23 cellular contexts compared by ENCODE assay signal in genomic region chr11:120958185-120958584, GRCh38.
DNase-seq lines count a peak whose midpoint lies in the region; ATAC-seq, FAIRE-seq and TF ChIP-seq lines count a peak whose summit lies in the region.
"Had no signal": no experiment of that assay in that cellular context is flagged by ENCODE, and none has a peak within 500 bp of the region (broad histone marks: within the 10 kb centered on the region; RNA-seq: fewer than 3 reads in every experiment).

No MANE protein-coding gene starts in this region.

- WGBS in K562 (ENCODE audit: insufficient coverage, low coverage, missing lambda C conversion rate), result under 1% methylated on average over 14 of the region's 14 CpGs
- 86% methylated on average over 14 of the region's 14 CpGs; no CpG with 5 or more reads in 1 of the 2 experiments for WGBS in H1 (ENCODE audit: extremely low coverage in 1 of 2, insufficient coverage in 1 of 2, insufficient read length in 1 of 2, insufficient replicate concordance in 2 of 2, low coverage in 1 of 2, low lambda C conversion rate in 2 of 2, missing lambda C conversion rate in 1 of 2), 2 experiments
- no CpG with 5 or more reads among the region's 14 CpGs for WGBS in mesendoderm (ENCODE audit: extremely low coverage, insufficient coverage, low lambda C conversion rate)

- no peak overlapping the region for H2BK12ac ChIP-seq in H1 (ENCODE audit: low read depth, low read length)

- H4K5ac ChIP-seq in H1 (ENCODE audit: insufficient read length, low read depth, low read length), result no peak overlapping the region
- H4K5ac ChIP-seq in mesendoderm (ENCODE audit: low read length), result no peak overlapping the region

- TF ChIP-seq CTCF in K562 (IDR thresholded peaks at IDR 0.05 in 2 of 3, conservative IDR thresholded peaks at IDR 0.05 in 1 of 3; ENCODE audit: insufficient read depth in 2 of 3, low read depth in 1 of 3, low read length in 3 of 3) (no peak), H1 (IDR thresholded peaks at IDR 0.05; ENCODE audit: control extremely low read depth in 1 of 3, insufficient read depth in 1 of 3, low read depth in 1 of 3, low read length in 3 of 3) (no peak), ascending aorta (IDR thresholded peaks at IDR 0.05) (no peak)

- no peaks in the 10 kb centered on the region for H3K79me1 ChIP-seq in H1 (ENCODE audit: low read depth, low read length)
- H3K79me1 ChIP-seq in mesendoderm (ENCODE audit: low read length), result no peaks in the 10 kb centered on the region

- H3K27me3 ChIP-seq in K562 (ENCODE audit: control insufficient read depth in 2 of 2, insufficient read depth in 2 of 2, low read length in 2 of 2), result peaks cover 8 to 48% of the 10 kb centered on the region in 2 experiments; a peak in 4 of 5 replicates
- no peaks in the 10 kb centered on the region; a peak in 1 of 7 replicates for H3K27me3 ChIP-seq in H1 (replicated peaks in 1 of 4; ENCODE audit: control insufficient read depth in 3 of 4, extremely low read depth in 1 of 4, insufficient read depth in 3 of 4, low read length in 3 of 4)
- no peaks in the 10 kb centered on the region for H3K27me3 ChIP-seq in mesendoderm (ENCODE audit: insufficient read depth, low read length, poor library complexity)
- no peaks in the 10 kb centered on the region for H3K27me3 ChIP-seq in ascending aorta
- H3K27me3 ChIP-seq: BE2C, BLaER1 had no signal

- no TSS peak for BruUV-seq in K562 (replicated peaks; lab: Mats Ljungman, UMichigan)

- H2AFZ ChIP-seq in K562 (ENCODE audit: low read depth, low read length) (no peak overlapping the region), H1 (ENCODE audit: low read length) (no peak overlapping the region)

- TF ChIP-seq RAD21 in K562 (CRISPR knock-in tag; conservative IDR thresholded peaks at IDR 0.05 in 1 of 2, IDR thresholded peaks at IDR 0.05 in 1 of 2) (no peak), H1 (IDR thresholded peaks at IDR 0.05 in 1 of 2, conservative IDR thresholded peaks at IDR 0.05 in 1 of 2; ENCODE audit: low read depth in 2 of 2, low read length in 2 of 2) (no peak)

- H4K8ac ChIP-seq in H1 (ENCODE audit: extremely low read depth, insufficient read depth, low read length) (no peak overlapping the region), mesendoderm (ENCODE audit: low read depth, low read length) (no peak overlapping the region)

- intact Hi-C loops in K562 (cut with micrococcal nuclease), result no loop called here
- intact Hi-C loops in ascending aorta (cut with DNase I), result no loop called here

- H3K14ac ChIP-seq in H1 (ENCODE audit: insufficient read length), result no peak overlapping the region

- CTCF ChIA-PET in K562 (lab: Yijun Ruan, JAX; ENCODE audit: low intra/inter-chr PET ratio) (no interaction called here), H1 (lab: Charles Lee; ENCODE audit: partially characterized antibody) (interaction anchor here (1.0 to 2.0 kb wide), 3 partner anchors 22 to 237 kb away, joined by 3 to 6 read pairs (median 5); no protein-coding TSS in a partner anchor)

- TF ChIP-seq EP300 in K562 (IDR thresholded peaks at IDR 0.05; ENCODE audit: low read length), result no peak
- TF ChIP-seq EP300 in H1 (IDR thresholded peaks at IDR 0.05; ENCODE audit: borderline replicate concordance in 1 of 2, low read depth in 2 of 2, low read length in 2 of 2), result no peak

- H3K56ac ChIP-seq in H1 (replicated peaks; ENCODE audit: insufficient read length, low read depth, low read length) (no peak overlapping the region), mesendoderm (ENCODE audit: low read length) (peak overlapping the region; percentile 29)

- DNase-seq in K562 (ENCODE audit: extremely low read depth in 1 of 4, low spot score in 3 of 4), result no peak
- no peak for DNase-seq in H1 (ENCODE audit: low read depth in 1 of 2, low spot score in 2 of 2)
- DNase-seq in mesendoderm, result no peak
- DNase-seq in iPS-NIHi11 (ENCODE audit: low spot score), result no peak
- no peak for DNase-seq in ascending aorta (ENCODE audit: low spot score in 2 of 2)
- DNase-seq: 8988T; ACHN; BE2C; C1 segment of cervical spinal cord; Caco-2; Calu3; CD4-positive, alpha-beta T cell; CD8-positive, alpha-beta T cell; DMS79 treated with DMSO at 0.1 percent for 48 hours; GF-D8 had no signal

- H3K4me1 ChIP-seq in K562 (replicated peaks in 1 of 2; ENCODE audit: control insufficient read depth in 2 of 2, insufficient read depth in 2 of 2, low read length in 2 of 2) (no peaks in the 10 kb centered on the region; a peak in 1 of 5 replicates), H1 (replicated peaks in 1 of 4; ENCODE audit: control insufficient read depth in 3 of 4, insufficient read depth in 4 of 4, low read length in 3 of 4) (peaks cover 5 to 19% (median 14%) of the 10 kb centered on the region in 4 experiments), mesendoderm (ENCODE audit: control insufficient read depth, low read depth, low read length) (peaks cover 13% of the 10 kb centered on the region), ascending aorta (no peaks in the 10 kb centered on the region)
- H3K4me1 ChIP-seq: BE2C, Caco-2 had no signal

- TF ChIP-seq POLR2A in K562 (conservative IDR thresholded peaks at IDR 0.05), result no peak
- TF ChIP-seq POLR2A in H1 (IDR thresholded peaks at IDR 0.05; ENCODE audit: control extremely low read depth in 1 of 2, low read depth in 2 of 2, low read length in 2 of 2), result no peak

- H2AK5ac ChIP-seq in H1 (ENCODE audit: low read depth, low read length), result peak overlapping the region; percentile 56; the same call in 1 of the 2 replicates
- no peak overlapping the region for H2AK5ac ChIP-seq in mesendoderm (ENCODE audit: low read length)

- H2BK120ac ChIP-seq in H1 (replicated peaks; ENCODE audit: low read depth, low read length) (no peak overlapping the region), mesendoderm (ENCODE audit: low read depth, low read length) (no peak overlapping the region)

- no peaks in the 10 kb centered on the region for H3K9me3 ChIP-seq in K562 (replicated peaks; ENCODE audit: control insufficient read depth, insufficient read depth, low read depth, low read length)
- no peaks in the 10 kb centered on the region for H3K9me3 ChIP-seq in H1 (ENCODE audit: insufficient read depth in 2 of 2, low read depth in 1 of 2, low read length in 1 of 2)
- no peaks in the 10 kb centered on the region for H3K9me3 ChIP-seq in ascending aorta
- H3K9me3 ChIP-seq: BE2C, BLaER1, Caco-2 had no signal

- no peaks in the 10 kb centered on the region for H3K79me2 ChIP-seq in K562 (ENCODE audit: control insufficient read depth, insufficient read depth, low read length)
- H3K79me2 ChIP-seq in H1 (ENCODE audit: control insufficient read depth in 1 of 2, insufficient read depth in 2 of 2, low read length in 2 of 2), result no peaks in the 10 kb centered on the region
- no peaks in the 10 kb centered on the region for H3K79me2 ChIP-seq in mesendoderm (ENCODE audit: control insufficient read depth, insufficient read depth, low read length)

- H3K4me3 ChIP-seq in K562 (no peak overlapping the region), H1 (ENCODE audit: extremely low read depth in 1 of 4, insufficient read depth in 2 of 4, low read depth in 3 of 4, low read length in 4 of 4) (no peak overlapping the region), mesendoderm (ENCODE audit: low read length) (no peak overlapping the region), ascending aorta (no peak overlapping the region)
- H3K4me3 ChIP-seq: BLaER1 had no signal

- H3K23me2 ChIP-seq in H1 (ENCODE audit: low read depth, low read length), result no peaks in the 10 kb centered on the region; the same call in 1 of the 2 replicates

- H3K4me2 ChIP-seq in K562 (ENCODE audit: insufficient read depth, low read length) (peak overlapping the region; percentile 34; the same call in 1 of the 2 replicates), H1 (ENCODE audit: insufficient read depth in 1 of 2, low read depth in 2 of 2, low read length in 2 of 2) (no peak overlapping the region), mesendoderm (ENCODE audit: low read length) (no peak overlapping the region)
- H3K4me2 ChIP-seq: BLaER1 had no signal

- POLR2A ChIA-PET in K562 (lab: Yijun Ruan, JAX), result interaction anchor here (0.7 kb wide), 1 partner anchor 18 kb away, joined by 3 read pairs; no protein-coding TSS in a partner anchor
- POLR2A ChIA-PET in H1 (lab: Charles Lee; ENCODE audit: partially characterized antibody), result no interaction called here

- H2BK20ac ChIP-seq in H1 (ENCODE audit: low read length), result no peak overlapping the region

- H4K20me1 ChIP-seq in K562 (replicated peaks; ENCODE audit: control insufficient read depth, insufficient read depth, low read length), result no peaks in the 10 kb centered on the region
- H4K20me1 ChIP-seq in H1 (replicated peaks in 1 of 2; ENCODE audit: control insufficient read depth in 1 of 2, insufficient read depth in 2 of 2, low read length in 2 of 2), result no peaks in the 10 kb centered on the region
- H4K20me1 ChIP-seq: BLaER1 had no signal

- H4K91ac ChIP-seq in H1 (replicated peaks; ENCODE audit: insufficient read length, low read length), result peak overlapping the region; percentile 20

- in situ Hi-C loops in K562 (cut with MboI), result no loop called here

- H3K9me1 ChIP-seq in K562 (ENCODE audit: control insufficient read depth, insufficient read depth, low read length), result no peaks in the 10 kb centered on the region

- H2BK15ac ChIP-seq in H1 (ENCODE audit: low read length) (no peak overlapping the region), mesendoderm (replicated peaks; ENCODE audit: low read depth) (no peak overlapping the region)

- no peaks in the 10 kb centered on the region for H3K36me3 ChIP-seq in K562 (ENCODE audit: control insufficient read depth, insufficient read depth, low read length)
- no peaks in the 10 kb centered on the region for H3K36me3 ChIP-seq in H1 (ENCODE audit: control insufficient read depth in 2 of 4, insufficient read depth in 4 of 4, low read length in 3 of 4)
- H3K36me3 ChIP-seq in mesendoderm (ENCODE audit: control insufficient read depth, insufficient read depth, low read length), result no peaks in the 10 kb centered on the region
- H3K36me3 ChIP-seq in ascending aorta, result no peaks in the 10 kb centered on the region
- H3K36me3 ChIP-seq: BE2C, BLaER1 had no signal

- ATAC-seq in K562 (no peak), HG02840 (IDR thresholded peaks at IDR 0.05; ENCODE audit: low FRiP score, unreplicated experiment) (no peak), GM18498 (IDR thresholded peaks at IDR 0.05; ENCODE audit: unreplicated experiment) (no peak)
- ATAC-seq: CD8-positive, alpha-beta T cell had no signal

- H3K18ac ChIP-seq in H1 (ENCODE audit: extremely low read depth, low read length) (no peak overlapping the region), mesendoderm (ENCODE audit: low read length) (no peak overlapping the region)

- 0 out of 2 replicates have a peak overlapping the region, but pooled peaks have one; percentile 46 for H2BK5ac ChIP-seq in H1 (ENCODE audit: low read depth, low read length)
- H2BK5ac ChIP-seq in mesendoderm (ENCODE audit: low read length), result peak overlapping the region; percentile 36

- FAIRE-seq in K562 (lab: Jason Lieb, UNC) (no peak), H1 (lab: Jason Lieb, UNC) (no peak)
- FAIRE-seq: A204.1, D721Med, G401.6, GM12891, GM18507 had no signal

- no peak overlapping the region for H3K27ac ChIP-seq in K562 (ENCODE audit: extremely low read depth, low read depth, low read length)
- H3K27ac ChIP-seq in H1 (ENCODE audit: low read depth, low read length), result no peak overlapping the region
- no peak overlapping the region for H3K27ac ChIP-seq in mesendoderm (ENCODE audit: low read depth, low read length)
- H3K27ac ChIP-seq in ascending aorta, result no peak overlapping the region
- H3K27ac ChIP-seq: BLaER1 had no signal

- H3K4ac ChIP-seq in H1 (replicated peaks; ENCODE audit: insufficient read length, low read depth, low read length) (no peak overlapping the region), mesendoderm (ENCODE audit: low read depth, low read length) (no peak overlapping the region)

- H3K9ac ChIP-seq in K562 (ENCODE audit: insufficient read depth in 1 of 2, low read depth in 2 of 2, low read length in 2 of 2) (no peak overlapping the region), H1 (replicated peaks in 1 of 4; ENCODE audit: extremely low read depth in 1 of 4, low read depth in 3 of 4, low read length in 3 of 4) (no peak overlapping the region), mesendoderm (ENCODE audit: low read length) (no peak overlapping the region)
- H3K9ac ChIP-seq: BLaER1 had no signal

- no peak overlapping the region for H3K23ac ChIP-seq in H1 (ENCODE audit: insufficient read length)
- H3K23ac ChIP-seq in mesendoderm (ENCODE audit: low read length), result no peak overlapping the region
